ENCODE assay signal across 16 cellular contexts in the genomic region with DNA sequence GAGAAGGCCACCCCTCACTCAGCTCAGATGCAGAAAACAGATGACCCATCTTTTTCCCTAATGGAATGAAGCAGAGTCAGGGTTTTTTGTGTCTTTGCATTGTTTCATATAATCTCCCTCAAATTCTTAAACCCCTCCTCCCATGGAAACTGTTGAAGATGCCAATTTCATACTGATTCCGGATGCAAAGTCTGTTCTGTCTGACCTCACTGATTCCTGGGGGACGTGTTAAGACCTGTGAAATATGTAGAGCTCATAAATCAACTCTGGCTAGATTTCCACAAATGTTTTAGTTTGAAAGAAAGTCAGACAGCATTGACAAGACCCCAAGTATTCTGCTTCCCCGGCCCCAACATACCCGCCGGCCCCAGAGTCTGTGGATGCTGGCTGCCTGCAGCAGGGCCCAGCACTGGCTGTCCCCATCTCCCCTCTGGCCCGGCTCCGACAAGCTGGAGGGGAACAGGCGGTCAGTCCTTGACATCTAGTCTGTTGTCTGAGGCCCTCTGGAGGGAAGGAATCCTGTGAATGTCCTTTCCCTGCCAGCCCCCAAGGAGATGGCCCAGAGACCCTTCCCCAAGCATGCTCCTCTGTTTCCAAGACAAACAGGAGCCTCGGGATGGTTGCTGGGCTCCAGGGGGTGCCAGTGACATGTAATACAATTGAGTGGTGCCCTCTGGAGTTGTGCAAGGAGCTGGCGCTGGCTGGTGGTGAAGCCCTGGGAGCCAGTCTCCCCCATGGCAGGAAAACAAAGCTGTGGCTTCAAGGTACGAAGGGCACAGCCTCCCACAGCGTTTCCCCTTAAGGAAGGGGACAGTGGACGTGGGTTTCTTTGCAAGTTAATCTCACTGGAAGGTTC. TPM values are rescaled to one million over a fixed set of nuclear protein-coding genes. Genes with fewer than 3 reads are reported as not detected.
A peak's percentile ranks its signal among the peaks of the same experiment; 100 is the strongest.
DNase-seq lines count a peak whose midpoint lies in the region; ATAC-seq, FAIRE-seq and TF ChIP-seq lines count a peak whose summit lies in the region.
"Had no signal": no experiment of that assay in that cellular context is flagged by ENCODE, and none has a peak within 500 bp of the region (broad histone marks: within the 10 kb centered on the region; RNA-seq: fewer than 3 reads in every experiment).

No MANE protein-coding gene starts in this region.

- CTCF ChIA-PET in HCT116 (lab: Charles Lee): interaction anchor here (0.6 kb wide), 1 partner anchor 21 kb away, joined by 4 read pairs; no protein-coding TSS in a partner anchor
- CTCF ChIA-PET in Calu3 (lab: Charles Lee): no interaction called here

- ATAC-seq in HCT116: no peak
- ATAC-seq in HG03432 (IDR thresholded peaks at IDR 0.05; ENCODE audit: unreplicated experiment): no peak
- ATAC-seq in HG02642 (IDR thresholded peaks at IDR 0.05; ENCODE audit: poor library complexity, unreplicated experiment): no peak
- ATAC-seq: activated CD4-positive, CD25-positive, alpha-beta regulatory T cell treated with anti-CD3 and anti-CD28 coated beads, Interleukin-2, amount 50 U/mL, for 24 hours; mucosa of descending colon; T-helper 17 cell had no signal

- H3K4me1 Mint-ChIP-seq in Calu3 (ENCODE audit: low read depth, unreplicated experiment): no peaks in the 10 kb centered on the region

- H3K36me3 ChIP-seq in HCT116 (ENCODE audit: control insufficient read depth in 1 of 2, insufficient read depth in 2 of 2, low read length in 2 of 2) (no peaks in the 10 kb centered on the region), keratinocyte (ENCODE audit: control insufficient read depth in 2 of 2, extremely low read depth in 1 of 2, insufficient read depth in 2 of 2, low read length in 2 of 2) (no peaks in the 10 kb centered on the region), spleen (peaks cover 0 to 3% (median 0%) of the 10 kb centered on the region in 6 donors)

- no peak overlapping the region for H3K9ac ChIP-seq in HCT116 (ENCODE audit: low read length)
- no peak overlapping the region for H3K9ac ChIP-seq in keratinocyte (ENCODE audit: control insufficient read depth, extremely low read depth, insufficient read depth, low read length)

- no peak overlapping the region for H3K4me3 Mint-ChIP-seq in Calu3 (ENCODE audit: low read depth, unreplicated experiment)
- H3K4me3 Mint-ChIP-seq: activated naive CD4-positive, alpha-beta T cell treated with anti-CD3 and anti-CD28 coated beads for 36 hours; stimulated activated naive CD8-positive, alpha-beta T cell treated with anti-CD3 and anti-CD28 coated beads, Interleukin-15, Interleukin-2, amounts not matched to agents 100 ng/mL and 50 ng/mL, for 24 hours; T-helper 17 cell had no signal

- FAIRE-seq in keratinocyte (lab: Jason Lieb, UNC): peak; percentile 5
- FAIRE-seq: islet of Langerhans had no signal

- TF ChIP-seq RAD21 in HCT116 (IDR thresholded peaks at IDR 0.05; ENCODE audit: low read depth): peak; percentile 24; the same call in 1 of the 2 replicates

- TF ChIP-seq CTCF in HCT116 (IDR thresholded peaks at IDR 0.05 in 2 of 3, conservative IDR thresholded peaks at IDR 0.05 in 1 of 3; ENCODE audit: borderline replicate concordance in 1 of 3, insufficient read depth in 1 of 3, low read depth in 2 of 3, low read length in 2 of 3) (0 out of 6 replicates have a peak, but pooled peaks of 1 of the 3 experiments have one; percentile 5), epithelial cell of esophagus (IDR thresholded peaks at IDR 0.05; ENCODE audit: insufficient read depth, low read depth, low read length, missing control alignments) (no peak), keratinocyte (optimal IDR thresholded peaks at IDR 0.05 in 1 of 3, IDR thresholded peaks at IDR 0.05 in 1 of 3, conservative IDR thresholded peaks at IDR 0.05 in 1 of 3; ENCODE audit: extremely low read depth in 1 of 3, insufficient read depth in 2 of 3, low read length in 3 of 3) (no peak), spleen (IDR thresholded peaks at IDR 0.05 in 8 of 11, conservative IDR thresholded peaks at IDR 0.05 in 3 of 11) (no peak), Calu3 (IDR thresholded peaks at IDR 0.05; ENCODE audit: unreplicated experiment) (no peak)

- H3K79me2 ChIP-seq in HCT116 (ENCODE audit: insufficient read depth, low read length) (no peaks in the 10 kb centered on the region), keratinocyte (ENCODE audit: control insufficient read depth, insufficient read depth, low read length) (no peaks in the 10 kb centered on the region)

- no peaks in the 10 kb centered on the region for H3K9me1 ChIP-seq in keratinocyte (ENCODE audit: control insufficient read depth, extremely low read depth, insufficient read depth, low read length)

- RAD21 ChIA-PET in HCT116 (lab: Charles Lee; ENCODE audit: low non-redundant PET in 1 of 2, low total read pairs in 2 of 2, uncharacterized antibody in 2 of 2, unreplicated experiment in 2 of 2): no interaction called here

- H3K27me3 ChIP-seq in HCT116 (ENCODE audit: insufficient read depth, low read length) (no peaks in the 10 kb centered on the region), keratinocyte (ENCODE audit: control insufficient read depth, extremely low read depth, insufficient read depth, low read length) (no peaks in the 10 kb centered on the region), spleen (replicated peaks in 1 of 7) (no peaks in the 10 kb centered on the region)

- intact Hi-C loops in HCT116 (cut with micrococcal nuclease) (no loop called here), spleen (cut with DNase I; ENCODE audit: low total_unique reads) (no loop called here), Calu3 (cut with micrococcal nuclease; ENCODE audit: unreplicated experiment) (no loop called here)

- H4K20me1 ChIP-seq in HCT116 (ENCODE audit: insufficient read depth) (no peaks in the 10 kb centered on the region), keratinocyte (ENCODE audit: control insufficient read depth, extremely low read depth, insufficient read depth, low read length) (no peaks in the 10 kb centered on the region)

- no peak for TF ChIP-seq POLR2A in HCT116 (IDR thresholded peaks at IDR 0.05; ENCODE audit: borderline replicate concordance, extremely low read depth, insufficient read depth, insufficient read length)
- TF ChIP-seq POLR2A in spleen (IDR thresholded peaks at IDR 0.05): no peak

- DNase-seq in HCT116 (ENCODE audit: low read depth, low spot score) (no peak), epithelial cell of esophagus (ENCODE audit: low read depth) (peak; percentile 54), keratinocyte (ENCODE audit: low read depth, low spot score) (no peak), spleen (no peak), mucosa of gallbladder (ENCODE audit: low spot score) (no peak), Calu3 (no peak)
- DNase-seq: activated naive CD4-positive, alpha-beta T cell treated with anti-CD3 and anti-CD28 coated beads for 36 hours; AML-193; mucosa of descending colon; stimulated activated CD4-positive, alpha-beta T cell treated with anti-CD3 and anti-CD28 coated beads, Interleukin-12 subunit alpha, Interleukin-12 subunit beta, amount 100 ng/mL, for 4 hours; T-helper 17 cell had no signal

- 68 to 73% (median 70%) methylated on average over 13 of the region's 13 CpGs for WGBS in spleen, 5 donors

- H3K27ac Mint-ChIP-seq in Calu3 (ENCODE audit: unreplicated experiment): no peak overlapping the region
- H3K27ac Mint-ChIP-seq: activated naive CD4-positive, alpha-beta T cell treated with anti-CD3 and anti-CD28 coated beads for 36 hours; stimulated activated naive CD8-positive, alpha-beta T cell treated with anti-CD3 and anti-CD28 coated beads, Interleukin-15, Interleukin-2, amounts not matched to agents 100 ng/mL and 50 ng/mL, for 24 hours; T-helper 17 cell had no signal

- H3K27me3 Mint-ChIP-seq in Calu3 (ENCODE audit: unreplicated experiment): peaks cover 16% of the 10 kb centered on the region
- H3K27me3 Mint-ChIP-seq: stimulated activated naive CD8-positive, alpha-beta T cell treated with anti-CD3 and anti-CD28 coated beads, Interleukin-15, Interleukin-2, amounts not matched to agents 100 ng/mL and 50 ng/mL, for 24 hours; T-helper 17 cell had no signal

- H3K27ac ChIP-seq in HCT116 (ENCODE audit: low read depth, low read length) (no peak overlapping the region), keratinocyte (ENCODE audit: control insufficient read depth, insufficient read depth, low read length) (no peak overlapping the region), spleen (peak overlapping the region in 5 of 8 donors; percentile 4 to 57 (median 39))

- dilution Hi-C loops in keratinocyte (cut with MboI; ENCODE audit: extremely low pct_ligation_motif_present, low sequenced_read_pairs): no loop called here

- H3K4me2 ChIP-seq in HCT116 (ENCODE audit: low read length): no peak overlapping the region
- H3K4me2 ChIP-seq in keratinocyte (ENCODE audit: control insufficient read depth, extremely low read depth, insufficient read depth, low read depth, low read length): no peak overlapping the region

- H3K4me1 ChIP-seq in HCT116 (ENCODE audit: control insufficient read depth in 1 of 2, insufficient read depth in 2 of 2, low read length in 2 of 2) (no peaks in the 10 kb centered on the region), keratinocyte (ENCODE audit: control insufficient read depth, extremely low read depth, insufficient read depth, low read length) (peaks cover 4% of the 10 kb centered on the region), spleen (peaks cover 0 to 46% (median 6%) of the 10 kb centered on the region in 6 donors)

- H3K9me3 Mint-ChIP-seq in Calu3 (ENCODE audit: low read depth, unreplicated experiment): no peaks in the 10 kb centered on the region
- H3K9me3 Mint-ChIP-seq: activated naive CD4-positive, alpha-beta T cell treated with anti-CD3 and anti-CD28 coated beads for 36 hours; stimulated activated naive CD8-positive, alpha-beta T cell treated with anti-CD3 and anti-CD28 coated beads, Interleukin-15, Interleukin-2, amounts not matched to agents 100 ng/mL and 50 ng/mL, for 24 hours had no signal

- H3K9me3 ChIP-seq in HCT116 (ENCODE audit: control insufficient read depth in 1 of 2, insufficient read depth in 1 of 2, low read depth in 1 of 2, low read length in 2 of 2) (no peaks in the 10 kb centered on the region), keratinocyte (ENCODE audit: control insufficient read depth, low read depth, low read length) (no peaks in the 10 kb centered on the region), spleen (no peaks in the 10 kb centered on the region)
- H3K9me3 ChIP-seq: mucosa of descending colon had no signal

- H2AFZ ChIP-seq in HCT116 (ENCODE audit: low read depth, low read length, poor library complexity, severe bottlenecking): no peak overlapping the region
- H2AFZ ChIP-seq in keratinocyte (ENCODE audit: control insufficient read depth, low read length): no peak overlapping the region

- no peaks in the 10 kb centered on the region for H3K36me3 Mint-ChIP-seq in Calu3 (ENCODE audit: insufficient read depth, unreplicated experiment)

- BruUV-seq in HCT116 (replicated peaks; lab: Mats Ljungman, UMichigan): no TSS peak
- no TSS peak for BruUV-seq in Calu3 (replicated peaks; lab: Mats Ljungman, UMichigan)

- no peaks in the 10 kb centered on the region for H3K9me2 ChIP-seq in HCT116 (ENCODE audit: insufficient read depth)

- no peak overlapping the region for H3K4me3 ChIP-seq in HCT116 (replicated peaks in 1 of 2; ENCODE audit: low read depth in 1 of 2, low read length in 2 of 2)
- H3K4me3 ChIP-seq in epithelial cell of esophagus (ENCODE audit: low read length): no peak overlapping the region
- no peak overlapping the region for H3K4me3 ChIP-seq in keratinocyte (ENCODE audit: control insufficient read depth in 2 of 3, extremely low read depth in 1 of 3, insufficient read depth in 2 of 3, low read depth in 1 of 3, low read length in 3 of 3)
- H3K4me3 ChIP-seq in spleen: no peak overlapping the region
- H3K4me3 ChIP-seq: mucosa of descending colon had no signal

- POLR2A ChIA-PET in HCT116 (lab: Charles Lee): no interaction called here

RNA-seq across cellular contexts. Expression of a gene that starts 22.4 kb away (rescaled TPM):
- total RNA-seq in HCT116 (2021; ENCODE audit: unreplicated experiment): 3.3 TPM
- polyA plus RNA-seq in HCT116 (2012): 1.9 and 2.6 TPM in 2 replicates
- 0.10 to 0.31 TPM (median 0.27 TPM) in 3 replicates for polyA plus RNA-seq in keratinocyte
- not detected for polyA plus RNA-seq in keratinocyte (2011; ENCODE audit: low read depth)
- 0.27 and 0.47 TPM in 2 replicates for polyA plus RNA-seq in keratinocyte (2011; cell fraction: cytosol; rRNA removed)
- 0.46 and 0.89 TPM in 2 replicates for polyA plus RNA-seq in keratinocyte (2011; cell fraction: nucleus; rRNA removed)
- polyA plus RNA-seq in keratinocyte (2012; ENCODE audit: low replicate concordance): 0.68 TPM in 1 of 2 replicates, not detected in the other
- 0.61 to 2.8 TPM in 2 of 3 replicates, not detected in the other for polyA minus RNA-seq in keratinocyte
- not detected for polyA minus RNA-seq in keratinocyte (2011; cell fraction: cytosol; rRNA and poly(A)+ RNA removed)
- 0.54 TPM in 1 of 2 replicates, not detected in the other for polyA minus RNA-seq in keratinocyte (2011; cell fraction: nucleus; rRNA and poly(A)+ RNA removed)
- 100 to 1,000 TPM in 5 of 7 donors, 10 to 100 TPM in 2; 98.7 to 396 (median 225) TPM for total RNA-seq in spleen
- 10 to 100 TPM; 26.4 to 61.9 (median 48.2) TPM for polyA plus RNA-seq in spleen
- 241 TPM for total RNA-seq in mucosa of gallbladder
- 0.39 and 0.90 TPM in 2 replicates for total RNA-seq in Calu3 (2022)

RNA-seq across cellular contexts. Expression of a gene that starts 57.8 kb away (rescaled TPM):
- total RNA-seq in HCT116 (2021; ENCODE audit: unreplicated experiment) (15.9 TPM), spleen (10 to 100 TPM; 33.6 to 50.7 (median 41.6) TPM), mucosa of gallbladder (104 TPM), Calu3 (2022) (82.7 and 86.6 TPM in 2 replicates)
- polyA plus RNA-seq in HCT116 (2012): 3.3 and 4.7 TPM in 2 replicates
- polyA plus RNA-seq in keratinocyte (12.5 to 22.6 TPM (median 15.6 TPM) in 3 replicates), spleen (1 to 10 TPM; 5.3 to 7.0 (median 5.6) TPM)
- 6.7 TPM for polyA plus RNA-seq in keratinocyte (2011; ENCODE audit: low read depth)
- 9.8 and 18.4 TPM in 2 replicates for polyA plus RNA-seq in keratinocyte (2011; cell fraction: cytosol; rRNA removed)
- 14.5 and 17.9 TPM in 2 replicates for polyA plus RNA-seq in keratinocyte (2011; cell fraction: nucleus; rRNA removed)
- polyA plus RNA-seq in keratinocyte (2012; ENCODE audit: low replicate concordance): 6.5 and 13.3 TPM in 2 replicates
- 8.6 to 23.9 TPM (median 13.8 TPM) in 3 replicates for polyA minus RNA-seq in keratinocyte
- 11.1 TPM for polyA minus RNA-seq in keratinocyte (2011; cell fraction: cytosol; rRNA and poly(A)+ RNA removed)
- 13.1 and 27.1 TPM in 2 replicates for polyA minus RNA-seq in keratinocyte (2011; cell fraction: nucleus; rRNA and poly(A)+ RNA removed)

Comparison
In these comparisons a context has a peak if more than half of its experiments do, and no peak if none do; other contexts are left out.
1. H3K27ac ChIP-seq: peak in spleen (5 of 8); none in HCT116 (single experiment) and keratinocyte (single experiment).
2. RNA of a gene that starts 22.4 kb away (total RNA-seq): 241 TPM in mucosa of gallbladder (single experiment) and 98.7 to 396 TPM in spleen; 3.3 TPM in HCT116 (single experiment) and 0.39 to 0.90 TPM in Calu3; every median in the first group is over 10 times any median in the second.